ENCODE assay signal across 17 cellular contexts in the genomic region with DNA sequence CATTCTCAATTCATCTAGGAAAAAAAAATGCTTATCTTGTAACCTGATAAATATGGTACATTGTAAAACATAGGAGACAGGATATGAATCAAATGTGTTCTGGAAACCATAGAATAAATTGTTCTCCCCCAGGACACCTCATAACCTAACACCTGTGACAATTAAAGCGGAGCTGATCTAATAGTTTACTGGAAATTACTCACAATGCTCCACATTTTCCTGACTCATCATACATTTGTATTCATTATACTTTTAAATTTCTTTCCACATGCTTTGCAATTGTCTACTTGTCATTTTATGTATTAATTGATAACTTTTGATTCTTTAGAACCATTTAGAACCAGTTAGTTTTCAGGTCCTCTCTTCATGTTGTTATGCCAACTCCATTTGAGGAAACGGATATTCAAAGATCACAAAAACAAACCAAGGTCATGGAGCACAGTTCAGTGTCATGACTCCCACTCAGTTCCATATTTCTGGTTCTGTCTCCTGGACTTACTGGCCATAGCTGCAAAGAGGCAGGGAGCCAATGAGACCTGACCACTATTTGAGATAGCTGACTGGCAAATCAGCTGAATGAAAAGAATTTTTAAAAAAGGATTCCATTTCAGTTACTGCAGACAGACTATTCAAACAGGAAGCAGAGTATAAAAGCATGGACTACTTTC.
DNase-seq lines count a peak whose midpoint lies in the region; ATAC-seq and TF ChIP-seq lines count a peak whose summit lies in the region.
"Had no signal": no experiment of that assay in that cellular context is flagged by ENCODE, and none has a peak within 500 bp of the region (broad histone marks: within the 10 kb centered on the region; RNA-seq: fewer than 3 reads in every experiment).

No MANE protein-coding gene starts in this region.

- DNase-seq in NCI-H146 (lab: John Stamatoyannopoulos, UW) (peak; percentile 12), astrocyte of the spinal cord (ENCODE audit: low read depth, low spot score) (peak; percentile 41), foreskin keratinocyte (peak; percentile 46 to 66), ascending aorta (ENCODE audit: low spot score in 2 of 2) (no peak)
- DNase-seq: activated B cell treated with CpG ODN at 0.5 μM for 24 hours; activated effector memory CD4-positive, alpha-beta T cell treated with Interleukin-2 at 50 U/mL for 16 hours; DMS153; foreskin melanocyte; NCI-H2029 treated with DMSO at 0.1 percent for 48 hours; NCI-H524; T-cell had no signal

- H3K27me3 ChIP-seq in foreskin keratinocyte (no peaks in the 10 kb centered on the region), parathyroid adenoma (ENCODE audit: control insufficient read depth, insufficient read depth, low read length) (no peaks in the 10 kb centered on the region), ascending aorta (no peaks in the 10 kb centered on the region)
- H3K27me3 ChIP-seq: BLaER1 treated with 17β-estradiol and CSF1 and Interleukin-3, amounts not matched to agents 10 nM and 100 nM; tibial nerve had no signal

- H3K4me3 ChIP-seq in astrocyte of the spinal cord (ENCODE audit: low read depth, low read length) (no peak overlapping the region), parathyroid adenoma (ENCODE audit: low read depth, low read length) (no peak overlapping the region), ascending aorta (no peak overlapping the region)
- H3K4me3 ChIP-seq: BLaER1 treated with 17β-estradiol and CSF1 and Interleukin-3, amounts not matched to agents 10 nM and 100 nM; tibial nerve had no signal

- no peak overlapping the region for H3K4me2 ChIP-seq in parathyroid adenoma (ENCODE audit: low read length)
- H3K4me2 ChIP-seq: BLaER1 treated with 17β-estradiol and CSF1 and Interleukin-3, amounts not matched to agents 10 nM and 100 nM had no signal

- intact Hi-C loops in ascending aorta (cut with DNase I), result no loop called here

- H3K9me3 ChIP-seq in parathyroid adenoma (ENCODE audit: control insufficient read depth, low read length), result no peaks in the 10 kb centered on the region
- no peaks in the 10 kb centered on the region for H3K9me3 ChIP-seq in ascending aorta
- H3K9me3 ChIP-seq: BLaER1 treated with 17β-estradiol and CSF1 and Interleukin-3, amounts not matched to agents 10 nM and 100 nM; tibial nerve had no signal

- H3K9ac ChIP-seq in parathyroid adenoma, result no peak overlapping the region
- H3K9ac ChIP-seq: BLaER1 treated with 17β-estradiol and CSF1 and Interleukin-3, amounts not matched to agents 10 nM and 100 nM had no signal

- TF ChIP-seq CTCF in astrocyte of the spinal cord (IDR thresholded peaks at IDR 0.05; ENCODE audit: low read depth, low read length) (no peak), foreskin keratinocyte (conservative IDR thresholded peaks at IDR 0.05) (no peak), parathyroid adenoma (IDR thresholded peaks at IDR 0.05) (no peak), ascending aorta (IDR thresholded peaks at IDR 0.05) (no peak)

- H3K4me1 ChIP-seq in foreskin keratinocyte (peaks cover 22% of the 10 kb centered on the region), parathyroid adenoma (no peaks in the 10 kb centered on the region), ascending aorta (no peaks in the 10 kb centered on the region)

- H3K36me3 ChIP-seq in parathyroid adenoma (ENCODE audit: control insufficient read depth, insufficient read depth, low read length) (no peaks in the 10 kb centered on the region), ascending aorta (no peaks in the 10 kb centered on the region)
- H3K36me3 ChIP-seq: BLaER1 treated with 17β-estradiol and CSF1 and Interleukin-3, amounts not matched to agents 10 nM and 100 nM; tibial nerve had no signal

- ATAC-seq in foreskin keratinocyte (peak; percentile 93), GM18861 (IDR thresholded peaks at IDR 0.05; ENCODE audit: unreplicated experiment) (no peak), HG03354 (IDR thresholded peaks at IDR 0.05; ENCODE audit: poor library complexity, severe bottlenecking, unreplicated experiment) (no peak)
- ATAC-seq: Panc1, T-cell had no signal

- in situ Hi-C loops in astrocyte of the spinal cord (cut with HindIII; ENCODE audit: low sequenced_read_pairs), result no loop called here

- no peaks in the 10 kb centered on the region for H3K79me2 ChIP-seq in parathyroid adenoma

- no peak overlapping the region for H3K27ac ChIP-seq in foreskin keratinocyte
- no peak overlapping the region for H3K27ac ChIP-seq in parathyroid adenoma
- H3K27ac ChIP-seq in ascending aorta, result no peak overlapping the region
- H3K27ac ChIP-seq: BLaER1 treated with 17β-estradiol and CSF1 and Interleukin-3, amounts not matched to agents 10 nM and 100 nM; tibial nerve had no signal

- H2AFZ ChIP-seq in parathyroid adenoma, result peak overlapping the region; percentile 23

Comparison
In these comparisons a context has a peak if more than half of its experiments do, and no peak if none do; other contexts are left out.
1. DNase-seq: peak in NCI-H146 (single experiment), astrocyte of the spinal cord (single experiment) and foreskin keratinocyte (2 of 2); none in ascending aorta (0 of 2).